In the genomic region with DNA sequence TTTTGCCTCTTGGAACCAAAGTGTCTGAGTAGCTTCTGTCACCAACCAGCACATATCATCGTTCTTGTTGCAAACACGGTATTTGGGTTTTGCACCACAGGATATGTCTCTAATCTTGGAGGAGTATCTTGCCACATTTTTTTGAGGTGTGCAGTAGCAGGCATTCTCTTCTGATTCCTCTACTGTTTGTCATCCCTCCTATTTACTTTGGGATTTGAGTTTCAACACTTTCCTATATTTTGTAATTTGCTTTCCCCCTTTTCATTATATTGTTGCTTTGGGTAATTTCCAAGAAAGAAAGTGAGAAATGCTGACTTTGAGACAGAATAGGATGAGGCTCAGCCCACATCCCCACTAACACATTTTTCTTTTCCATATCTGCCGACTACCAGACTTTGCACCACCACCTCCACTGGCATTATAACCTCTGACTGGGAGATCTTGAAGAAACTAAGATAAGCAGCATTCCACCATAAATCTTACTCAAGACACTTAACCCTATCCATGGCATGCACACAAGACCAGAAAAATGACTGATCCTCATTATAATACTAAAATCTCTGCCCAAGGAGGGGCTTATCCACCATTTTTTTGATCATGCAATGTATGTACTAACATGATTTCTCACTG, we compare ENCODE assay signal across 23 cellular contexts. TPM values are rescaled to one million over a fixed set of nuclear protein-coding genes. Genes with fewer than 3 reads are reported as not detected.
"Had no signal": no experiment of that assay in that cellular context is flagged by ENCODE, and none has a peak within 500 bp of the region (broad histone marks: within the 10 kb centered on the region; RNA-seq: fewer than 3 reads in every experiment).

No MANE protein-coding gene starts in this region.

- H3K27ac ChIP-seq: brain microvascular endothelial cell had no signal

- H3K27ac Mint-ChIP-seq: activated CD4-positive, alpha-beta memory T cell treated with anti-CD3 and anti-CD28 coated beads for 36 hours; activated CD4-positive, alpha-beta T cell treated with anti-CD3 and anti-CD28 coated beads, Interleukin-2, amount 10 ng/mL, durations not matched to agents 7 days and 5 days; activated naive CD4-positive, alpha-beta T cell treated with anti-CD3 and anti-CD28 coated beads for 36 hours; activated naive CD8-positive, alpha-beta T cell; activated T-helper 17 cell treated with anti-CD3 and anti-CD28 coated beads, Interleukin-2, amount 50 U/mL, for 72 hours; T-helper 1 cell treated with Interleukin-12 subunit alpha and Interleukin-12 subunit beta and Interleukin-4 antibody, amounts not matched to agents 30 μg/mL and 1 μg/mL, for 36 hours; WTC11 had no signal

- DNase-seq: activated CD4-positive, alpha-beta memory T cell treated with anti-CD3 and anti-CD28 coated beads for 36 hours; activated CD4-positive, alpha-beta T cell treated with anti-CD3 and anti-CD28 coated beads, Interleukin-2, amount 10 ng/mL, durations not matched to agents 7 days and 5 days; activated CD4-positive, CD25-positive, alpha-beta regulatory T cell treated with anti-CD3 and anti-CD28 coated beads, Interleukin-2, amount 50 U/mL, for 72 hours; activated gamma-delta T cell; activated naive CD4-positive, alpha-beta T cell treated with anti-CD3 and anti-CD28 coated beads for 36 hours; activated T-cell treated with anti-CD3 and anti-CD28 coated beads for 4 hours; activated T-cell treated with anti-CD3 and anti-CD28 coated beads, Interleukin-2, amount 50 U/mL, for 48 hours; brain microvascular endothelial cell; caudate nucleus; Kasumi-1; KBM-7; NCI-H1048; NCI-H146; NCI-H187 treated with DMSO at 0.1 percent for 48 hours; NCI-H2171; NCI-H2227 treated with DMSO at 0.1 percent for 48 hours; NCI-H526; NCI-H774; SHP77 treated with DMSO at 0.1 percent for 48 hours had no signal

- H3K36me3 Mint-ChIP-seq: activated CD4-positive, alpha-beta memory T cell treated with anti-CD3 and anti-CD28 coated beads for 36 hours; WTC11 had no signal

- ATAC-seq: activated T-helper 17 cell treated with anti-CD3 and anti-CD28 coated beads, Interleukin-2, amount 50 U/mL, for 72 hours; WTC11 had no signal

- H3K36me3 ChIP-seq: brain microvascular endothelial cell had no signal

- H3K9me3 Mint-ChIP-seq: activated CD4-positive, alpha-beta T cell treated with anti-CD3 and anti-CD28 coated beads, Interleukin-2, amount 10 ng/mL, durations not matched to agents 7 days and 5 days; activated naive CD4-positive, alpha-beta T cell treated with anti-CD3 and anti-CD28 coated beads for 36 hours; activated T-helper 17 cell treated with anti-CD3 and anti-CD28 coated beads, Interleukin-2, amount 50 U/mL, for 72 hours had no signal

- H3K4me1 Mint-ChIP-seq: activated CD4-positive, alpha-beta T cell treated with anti-CD3 and anti-CD28 coated beads, Interleukin-2, amount 10 ng/mL, durations not matched to agents 7 days and 5 days; activated T-helper 17 cell treated with anti-CD3 and anti-CD28 coated beads, Interleukin-2, amount 50 U/mL, for 72 hours had no signal

- H3K4me3 Mint-ChIP-seq: activated CD4-positive, alpha-beta memory T cell treated with anti-CD3 and anti-CD28 coated beads for 36 hours; activated CD4-positive, alpha-beta T cell treated with anti-CD3 and anti-CD28 coated beads, Interleukin-2, amount 10 ng/mL, durations not matched to agents 7 days and 5 days; activated naive CD4-positive, alpha-beta T cell treated with anti-CD3 and anti-CD28 coated beads for 36 hours; activated naive CD8-positive, alpha-beta T cell; activated T-helper 17 cell treated with anti-CD3 and anti-CD28 coated beads, Interleukin-2, amount 50 U/mL, for 72 hours; T-helper 1 cell treated with Interleukin-12 subunit alpha and Interleukin-12 subunit beta and Interleukin-4 antibody, amounts not matched to agents 30 μg/mL and 1 μg/mL, for 36 hours; WTC11 had no signal

- H3K27me3 ChIP-seq: brain microvascular endothelial cell had no signal

RNA-seq across cellular contexts. Expression of a gene that starts 12.0 kb away (rescaled TPM):
- total RNA-seq: activated T-helper 17 cell treated with anti-CD3 and anti-CD28 coated beads, Interleukin-2, amount 50 U/mL, for 72 hours had no signal
